In genomic region chr2:179253226-179253625, GRCh38 we compare ENCODE assay signal across 8 cellular contexts. TPM values are rescaled to one million over a fixed set of nuclear protein-coding genes. Genes with fewer than 3 reads are reported as not detected.
A peak's percentile ranks its signal among the peaks of the same experiment; 100 is the strongest.
DNase-seq lines count a peak whose midpoint lies in the region; ATAC-seq, FAIRE-seq and TF ChIP-seq lines count a peak whose summit lies in the region.

No MANE protein-coding gene starts in this region.

- intact Hi-C loops in pancreas (cut with DNase I) = no loop called here

- no peaks in the 10 kb centered on the region for H3K27me3 Mint-ChIP-seq in CD4-positive, CD25-positive, alpha-beta regulatory T cell
- no peaks in the 10 kb centered on the region for H3K27me3 Mint-ChIP-seq in T-cell

- no peaks in the 10 kb centered on the region for H3K36me3 Mint-ChIP-seq in CD4-positive, CD25-positive, alpha-beta regulatory T cell
- H3K36me3 Mint-ChIP-seq in T-cell = peaks cover 6% of the 10 kb centered on the region

- H3K27me3 ChIP-seq in CD4-positive, CD25-positive, alpha-beta regulatory T cell (ENCODE audit: control insufficient read depth, insufficient read depth, low read length) = no peaks in the 10 kb centered on the region
- no peaks in the 10 kb centered on the region for H3K27me3 ChIP-seq in pancreas

- POLR2A ChIA-PET in T-cell (lab: Charles Lee) = no interaction called here

- H3K27ac Mint-ChIP-seq in CD4-positive, CD25-positive, alpha-beta regulatory T cell = peak overlapping the region in 2 of 3 donors; percentile 50 to 78
- H3K27ac Mint-ChIP-seq in T-cell = peak overlapping the region; percentile 74 to 86

- WGBS in pancreas, 2 donors = 46 to 55% methylated on average over 1 of the region's 1 CpG

- H3K4me1 Mint-ChIP-seq in CD4-positive, CD25-positive, alpha-beta regulatory T cell = peaks cover 39 to 51% (median 41%) of the 10 kb centered on the region in 4 donors
- peaks cover 7 to 69% (median 46%) of the 10 kb centered on the region in 3 donors for H3K4me1 Mint-ChIP-seq in T-cell

- peaks cover 16% of the 10 kb centered on the region for H3K4me1 ChIP-seq in CD4-positive, CD25-positive, alpha-beta regulatory T cell (ENCODE audit: control insufficient read depth, insufficient read depth, low read length, poor library complexity, severe bottlenecking)
- H3K4me1 ChIP-seq in pancreas = peaks cover 0 to 3% (median 0%) of the 10 kb centered on the region in 3 donors

- peak overlapping the region; percentile 51 for H3K4me3 ChIP-seq in CD4-positive, CD25-positive, alpha-beta regulatory T cell (ENCODE audit: low read depth, low read length)
- no peak overlapping the region for H3K4me3 ChIP-seq in pancreas

- CTCF ChIA-PET in T-cell (lab: Charles Lee) = no interaction called here

- H3K4me3 Mint-ChIP-seq in CD4-positive, CD25-positive, alpha-beta regulatory T cell = peak overlapping the region in 1 of 4 donors; percentile 39
- H3K4me3 Mint-ChIP-seq in T-cell = peak overlapping the region in 2 of 3 donors; percentile 3 to 29

- FAIRE-seq in pancreas (lab: Jason Lieb, UNC) = no peak

- no peak overlapping the region for H3K27ac ChIP-seq in CD4-positive, CD25-positive, alpha-beta regulatory T cell (ENCODE audit: insufficient read depth, low read length, poor library complexity, severe bottlenecking)
- no peak overlapping the region for H3K27ac ChIP-seq in pancreas

- peak in 1 of 3 donors; percentile 33 for DNase-seq in CD4-positive, CD25-positive, alpha-beta regulatory T cell
- no peak for DNase-seq in T-cell
- DNase-seq in ureter (ENCODE audit: low spot score) = no peak
- no peak for DNase-seq in stimulated activated naive CD4-positive, alpha-beta T cell (lab: John Stamatoyannopoulos, UW)
- no peak for DNase-seq in pancreas
- DNase-seq in NCI-H2227 treated with DMSO at 0.1 percent for 48 hours (lab: John Stamatoyannopoulos, UW) = no peak

- no peaks in the 10 kb centered on the region for H3K9me3 ChIP-seq in CD4-positive, CD25-positive, alpha-beta regulatory T cell (ENCODE audit: control insufficient read depth in 2 of 2, low read length in 2 of 2)
- H3K9me3 ChIP-seq in pancreas = no peaks in the 10 kb centered on the region

- no peaks in the 10 kb centered on the region for H3K36me3 ChIP-seq in CD4-positive, CD25-positive, alpha-beta regulatory T cell (ENCODE audit: control insufficient read depth, insufficient read depth, low read length)
- no peaks in the 10 kb centered on the region for H3K36me3 ChIP-seq in pancreas

- peaks cover 0 to 3% (median 0%) of the 10 kb centered on the region in 7 donors for H3K9me3 Mint-ChIP-seq in CD4-positive, CD25-positive, alpha-beta regulatory T cell
- peaks cover 0 to 19% (median 0%) of the 10 kb centered on the region in 3 donors for H3K9me3 Mint-ChIP-seq in T-cell

- no peak for TF ChIP-seq CTCF in pancreas (IDR thresholded peaks at IDR 0.05)

- peak in 1 of 2 donors; percentile 47 for ATAC-seq in CD4-positive, CD25-positive, alpha-beta regulatory T cell (ENCODE audit: low read depth in 2 of 2)
- ATAC-seq in GM19397 (IDR thresholded peaks at IDR 0.05; ENCODE audit: unreplicated experiment) (peak; percentile 27), HG02981 (IDR thresholded peaks at IDR 0.05; ENCODE audit: unreplicated experiment) (peak; percentile 41), T-cell (replicated peaks in 1 of 4) (no peak), pancreas (no peak)

RNA-seq across cellular contexts. Expression of gene SESTD1, which starts 11.4 kb away (rescaled TPM):
- 7.3 TPM for total RNA-seq in CD4-positive, CD25-positive, alpha-beta regulatory T cell
- 1 to 10 TPM in 3 of 4 donors, under 1 TPM in 1; 0.63 to 7.2 (median 2.1) TPM for polyA plus RNA-seq in CD4-positive, CD25-positive, alpha-beta regulatory T cell
- total RNA-seq in T-cell = 10 to 100 TPM in 2 of 5 donors, 1 to 10 TPM in 3; 4.8 to 13.7 (median 5.5) TPM
- 70.6 TPM for total RNA-seq in ureter
- total RNA-seq in pancreas = 10 to 100 TPM; 10.5 to 37.0 (median 17.8) TPM
- 1 to 10 TPM; 4.0 to 7.5 TPM for polyA plus RNA-seq in pancreas

Comparison
In these comparisons a context has a peak if more than half of its experiments do, and no peak if none do; other contexts are left out.
1. ATAC-seq: peak in GM19397 (single experiment) and HG02981 (single experiment); none in T-cell (0 of 4) and pancreas (0 of 4).